ENCODE assay signal across 14 cellular contexts in genomic region chr5:157561105-157561504, GRCh38. TPM values are rescaled to one million over a fixed set of nuclear protein-coding genes. Genes with fewer than 3 reads are reported as not detected.
DNase-seq lines count a peak whose midpoint lies in the region; ATAC-seq and TF ChIP-seq lines count a peak whose summit lies in the region.
"Had no signal": no experiment of that assay in that cellular context is flagged by ENCODE, and none has a peak within 500 bp of the region (broad histone marks: within the 10 kb centered on the region; RNA-seq: fewer than 3 reads in every experiment).

No MANE protein-coding gene starts in this region.

- 72 to 82% (median 73%) methylated on average over 9 of the region's 9 CpGs for WGBS in ovary, 3 donors

- H3K4me3 Mint-ChIP-seq in T-cell (no peak overlapping the region), endothelial cell (ENCODE audit: unreplicated experiment) (peak overlapping the region; percentile 8)
- H3K4me3 Mint-ChIP-seq: activated naive CD8-positive, alpha-beta T cell treated with anti-CD3 and anti-CD28 coated beads, Interleukin-2, amount 50 U/mL, for 24 hours; CD14-positive monocyte; dendritic cell treated with granulocyte-macrophage colony-stimulating factor and Interleukin-4, amounts not matched to agents 40 ng/mL and 50 ng/mL, for 4 days had no signal

- H3K4me1 ChIP-seq in muscle layer of colon (ENCODE audit: insufficient read depth, low read length), result peaks cover 75% of the 10 kb centered on the region
- H3K4me1 ChIP-seq in thoracic aorta (ENCODE audit: control insufficient read depth in 1 of 2, low read depth in 2 of 2), result peaks cover 40 to 62% of the 10 kb centered on the region in 2 donors
- peaks cover 9% of the 10 kb centered on the region for H3K4me1 ChIP-seq in ovary (ENCODE audit: insufficient read depth)

- TF ChIP-seq EP300 in ovary (IDR thresholded peaks at IDR 0.05), result no peak

- peaks cover 32% of the 10 kb centered on the region for H3K36me3 Mint-ChIP-seq in T-cell
- H3K36me3 Mint-ChIP-seq in endothelial cell (ENCODE audit: low read depth, unreplicated experiment), result peaks cover 40% of the 10 kb centered on the region

- peak overlapping the region; percentile 83 for H3K27ac ChIP-seq in muscle layer of colon (ENCODE audit: low read depth, low read length)
- peak overlapping the region; percentile 84 to 89 for H3K27ac ChIP-seq in thoracic aorta
- H3K27ac ChIP-seq in ovary, result no peak overlapping the region

- ATAC-seq in T-cell (replicated peaks in 1 of 4) (no peak), thoracic aorta (ENCODE audit: insufficient number of reproducible peaks, low FRiP score, low read depth) (peak; percentile 39)
- ATAC-seq: activated naive CD8-positive, alpha-beta T cell treated with anti-CD3 and anti-CD28 coated beads, Interleukin-2, amount 50 U/mL, for 24 hours had no signal

- peak overlapping the region; percentile 13 to 71 for H3K27ac Mint-ChIP-seq in T-cell
- H3K27ac Mint-ChIP-seq in endothelial cell (ENCODE audit: unreplicated experiment), result no peak overlapping the region
- H3K27ac Mint-ChIP-seq: activated naive CD8-positive, alpha-beta T cell treated with anti-CD3 and anti-CD28 coated beads, Interleukin-2, amount 50 U/mL, for 24 hours; dendritic cell treated with granulocyte-macrophage colony-stimulating factor and Interleukin-4, amounts not matched to agents 40 ng/mL and 50 ng/mL, for 4 days had no signal

- no peak for DNase-seq in T-cell
- no peak for DNase-seq in endothelial cell (ENCODE audit: low spot score)
- DNase-seq in thoracic aorta (ENCODE audit: low spot score), result no peak
- DNase-seq in HuH-7.5 (ENCODE audit: low spot score), result no peak
- DNase-seq in ovary, result no peak
- DNase-seq in GDM1 (lab: John Stamatoyannopoulos, UW), result no peak
- no peak for DNase-seq in cerebellar cortex (ENCODE audit: low spot score)
- DNase-seq: activated naive CD8-positive, alpha-beta T cell treated with anti-CD3 and anti-CD28 coated beads, Interleukin-2, amount 50 U/mL, for 24 hours; activated T-cell treated with anti-CD3 and anti-CD28 coated beads, Interleukin-2, amount 50 U/mL, for 1 hour; mesendoderm; stimulated activated CD4-positive, alpha-beta T cell treated with anti-CD3 and anti-CD28 coated beads, Interleukin-2, amount 100 ng/mL, for 48 hours had no signal

- no peaks in the 10 kb centered on the region for H3K27me3 ChIP-seq in muscle layer of colon (ENCODE audit: control insufficient read depth in 1 of 2, insufficient read depth in 2 of 2, low read length in 2 of 2)
- H3K27me3 ChIP-seq in thoracic aorta (replicated peaks; ENCODE audit: insufficient read depth), result no peaks in the 10 kb centered on the region
- no peaks in the 10 kb centered on the region for H3K27me3 ChIP-seq in ovary

- H3K36me3 ChIP-seq in muscle layer of colon (ENCODE audit: insufficient read depth, low read length), result peaks cover 9% of the 10 kb centered on the region
- no peaks in the 10 kb centered on the region for H3K36me3 ChIP-seq in thoracic aorta
- H3K36me3 ChIP-seq in ovary, result no peaks in the 10 kb centered on the region

- H3K4me3 ChIP-seq in muscle layer of colon (ENCODE audit: low read depth in 1 of 2, low read length in 2 of 2), result peak overlapping the region in 1 of 2 donors; percentile 2
- peak overlapping the region; percentile 62 for H3K4me3 ChIP-seq in thoracic aorta
- H3K4me3 ChIP-seq in ovary, result no peak overlapping the region

- H3K9me3 Mint-ChIP-seq in T-cell (no peaks in the 10 kb centered on the region), endothelial cell (ENCODE audit: unreplicated experiment) (no peaks in the 10 kb centered on the region)
- H3K9me3 Mint-ChIP-seq: activated naive CD8-positive, alpha-beta T cell treated with anti-CD3 and anti-CD28 coated beads, Interleukin-2, amount 50 U/mL, for 24 hours; dendritic cell treated with granulocyte-macrophage colony-stimulating factor and Interleukin-4, amounts not matched to agents 40 ng/mL and 50 ng/mL, for 4 days had no signal

- TF ChIP-seq CTCF in endothelial cell (IDR thresholded peaks at IDR 0.05; ENCODE audit: unreplicated experiment) (no peak), thoracic aorta (IDR thresholded peaks at IDR 0.05) (no peak), ovary (IDR thresholded peaks at IDR 0.05) (no peak)

- TF ChIP-seq POLR2A in ovary (IDR thresholded peaks at IDR 0.05), result no peak

- peak overlapping the region; percentile 37 for H3K9ac ChIP-seq in muscle layer of colon (ENCODE audit: low read length)

- CTCF ChIA-PET in T-cell (lab: Charles Lee), result interaction anchor here in 1 of 2 donors (0.5 kb wide), 1 partner anchor 48 kb away, joined by 3 read pairs; no protein-coding TSS in a partner anchor

- H3K27me3 Mint-ChIP-seq in T-cell, result no peaks in the 10 kb centered on the region
- H3K27me3 Mint-ChIP-seq in endothelial cell (ENCODE audit: unreplicated experiment), result peaks cover 12% of the 10 kb centered on the region

- POLR2A ChIA-PET in T-cell (lab: Charles Lee), result no interaction called here

- H3K9me3 ChIP-seq in muscle layer of colon (ENCODE audit: low read length) (no peaks in the 10 kb centered on the region), thoracic aorta (no peaks in the 10 kb centered on the region), ovary (no peaks in the 10 kb centered on the region)

- H3K4me1 Mint-ChIP-seq in T-cell (peaks cover under 1 to 85% (median 54%) of the 10 kb centered on the region in 3 donors), endothelial cell (ENCODE audit: unreplicated experiment) (peaks cover 77% of the 10 kb centered on the region)

- intact Hi-C loops in ovary (cut with DNase I), result no loop called here

RNA-seq across cellular contexts. Expression of gene ADAM19, which starts 14.5 kb away (rescaled TPM):
- total RNA-seq in T-cell (10 to 100 TPM; 30.7 to 64.1 (median 41.8) TPM), endothelial cell (ENCODE audit: unreplicated experiment) (176 TPM), thoracic aorta (10 to 100 TPM in 1 of 2 donors, 1 to 10 TPM in 1; 9.9 to 46.1 TPM), ovary (10 to 100 TPM in 2 of 7 donors, 1 to 10 TPM in 5; 1.7 to 11.6 (median 3.0) TPM)
- polyA plus RNA-seq in ovary, result 10 to 100 TPM in 1 of 2 donors, 1 to 10 TPM in 1; 1.6 to 10.1 TPM

Comparison
In these comparisons a context has a peak if more than half of its experiments do, and no peak if none do; other contexts are left out.
1. H3K27ac ChIP-seq: peak in muscle layer of colon (single experiment) and thoracic aorta (2 of 2); none in ovary (0 of 2).